ENCODE assay signal across 1 cellular context in the genomic region with DNA sequence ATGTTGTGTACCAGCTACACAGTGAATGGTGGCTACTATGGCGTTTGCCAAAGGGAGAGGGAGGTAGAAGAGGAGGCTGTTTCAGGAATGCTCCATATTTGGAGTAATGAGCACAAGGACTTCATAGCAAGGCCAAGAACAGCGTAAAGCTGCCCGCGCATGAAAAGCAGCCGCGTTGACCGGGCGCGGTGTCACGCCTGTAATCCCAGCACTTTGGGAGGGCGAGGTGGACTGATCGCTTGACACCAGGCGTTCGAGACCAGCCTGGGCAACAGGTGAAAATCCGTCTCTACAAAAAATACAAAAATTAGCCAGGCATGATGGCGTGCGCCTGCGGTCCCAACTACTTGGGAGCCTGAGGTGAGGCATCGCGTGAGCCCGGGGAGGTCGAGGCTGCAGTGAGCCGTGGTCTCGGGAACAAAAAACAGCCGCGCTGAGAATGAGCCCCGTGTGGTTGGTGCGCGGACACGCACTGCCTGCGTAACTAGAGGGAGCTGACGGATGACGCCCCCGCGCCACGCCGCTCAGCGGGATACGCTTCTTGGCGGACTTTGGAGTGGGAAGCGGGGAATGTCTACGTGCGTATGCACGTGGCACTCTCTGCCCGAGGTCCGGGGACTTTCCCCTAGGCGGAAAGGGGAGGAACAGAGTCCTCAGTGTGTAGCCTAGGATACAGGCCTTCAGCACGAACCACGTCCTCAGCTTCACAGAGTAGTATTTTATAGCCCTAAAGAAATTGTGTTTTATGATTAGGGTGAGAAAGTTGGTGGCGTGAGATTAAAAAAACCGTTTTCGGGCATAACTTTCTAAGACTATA.
TF ChIP-seq lines count a peak whose summit lies in the region.

Gene RMRP (minus strand): TSS at position 693 of the 817 bp plus-strand sequence.

TF ChIP-seq in HepG2, 621 proteins besides CTCF, POLR2A, EP300 and RAD21 (continued from another document):
- TF ChIP-seq, protein P1, sequence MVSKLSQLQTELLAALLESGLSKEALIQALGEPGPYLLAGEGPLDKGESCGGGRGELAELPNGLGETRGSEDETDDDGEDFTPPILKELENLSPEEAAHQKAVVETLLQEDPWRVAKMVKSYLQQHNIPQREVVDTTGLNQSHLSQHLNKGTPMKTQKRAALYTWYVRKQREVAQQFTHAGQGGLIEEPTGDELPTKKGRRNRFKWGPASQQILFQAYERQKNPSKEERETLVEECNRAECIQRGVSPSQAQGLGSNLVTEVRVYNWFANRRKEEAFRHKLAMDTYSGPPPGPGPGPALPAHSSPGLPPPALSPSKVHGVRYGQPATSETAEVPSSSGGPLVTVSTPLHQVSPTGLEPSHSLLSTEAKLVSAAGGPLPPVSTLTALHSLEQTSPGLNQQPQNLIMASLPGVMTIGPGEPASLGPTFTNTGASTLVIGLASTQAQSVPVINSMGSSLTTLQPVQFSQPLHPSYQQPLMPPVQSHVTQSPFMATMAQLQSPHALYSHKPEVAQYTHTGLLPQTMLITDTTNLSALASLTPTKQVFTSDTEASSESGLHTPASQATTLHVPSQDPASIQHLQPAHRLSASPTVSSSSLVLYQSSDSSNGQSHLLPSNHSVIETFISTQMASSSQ (IDR thresholded peaks at IDR 0.05; ENCODE audit: low read depth) = peak; percentile 65
- TF ChIP-seq, protein P1 (CRISPR knock-in tag; IDR thresholded peaks at IDR 0.05; ENCODE audit: borderline replicate concordance) = peak; percentile 78
- TF ChIP-seq ZNF292 (CRISPR knock-in tag; IDR thresholded peaks at IDR 0.05; ENCODE audit: borderline replicate concordance, low read depth) (peak; percentile 79; the same call in 1 of the 2 replicates), STAG1 (CRISPR knock-in tag; IDR thresholded peaks at IDR 0.05) (peak; percentile 9; the same call in 1 of the 2 replicates), ZNF552 (CRISPR knock-in tag; IDR thresholded peaks at IDR 0.05; ENCODE audit: borderline replicate concordance) (peak; percentile 96), TOPORS (CRISPR knock-in tag; IDR thresholded peaks at IDR 0.05) (peak; percentile 97), HIC2 (CRISPR knock-in tag; IDR thresholded peaks at IDR 0.05; ENCODE audit: low read depth) (peak; percentile 46; the same call in 1 of the 2 replicates), ZNF672 (CRISPR knock-in tag; IDR thresholded peaks at IDR 0.05) (0 out of 2 replicates have a peak, but pooled peaks have one; percentile 87), JUNB (CRISPR knock-in tag; IDR thresholded peaks at IDR 0.05; ENCODE audit: borderline replicate concordance) (peak; percentile 79), PTBP1 (IDR thresholded peaks at IDR 0.05; ENCODE audit: low read depth, low read length, poor library complexity, severe bottlenecking) (no peak), POLR2AphosphoS5 (IDR thresholded peaks at IDR 0.05; ENCODE audit: low read depth, low read length) (peak; percentile 71), ZNF737 (CRISPR knock-in tag; IDR thresholded peaks at IDR 0.05; ENCODE audit: borderline replicate concordance) (0 out of 2 replicates have a peak, but pooled peaks have one; percentile 76), RFXANK (CRISPR knock-in tag; IDR thresholded peaks at IDR 0.05) (peak; percentile 18; the same call in 1 of the 2 replicates), ZNF841 (CRISPR knock-in tag; IDR thresholded peaks at IDR 0.05; ENCODE audit: borderline replicate concordance) (peak; percentile 54; the same call in 1 of the 2 replicates), ZFP1 (CRISPR knock-in tag; IDR thresholded peaks at IDR 0.05) (peak; percentile 95), ZNF562 (CRISPR knock-in tag; IDR thresholded peaks at IDR 0.05; ENCODE audit: borderline replicate concordance) (no peak), ZNF792 (CRISPR knock-in tag; IDR thresholded peaks at IDR 0.05) (peak; percentile 97), PAF1 (CRISPR knock-in tag; IDR thresholded peaks at IDR 0.05) (no peak), ZNF431 (CRISPR knock-in tag; IDR thresholded peaks at IDR 0.05; ENCODE audit: borderline replicate concordance, low read depth) (peak; percentile 94), NBN (conservative IDR thresholded peaks at IDR 0.05) (no peak)
- TF ChIP-seq, protein P2, sequence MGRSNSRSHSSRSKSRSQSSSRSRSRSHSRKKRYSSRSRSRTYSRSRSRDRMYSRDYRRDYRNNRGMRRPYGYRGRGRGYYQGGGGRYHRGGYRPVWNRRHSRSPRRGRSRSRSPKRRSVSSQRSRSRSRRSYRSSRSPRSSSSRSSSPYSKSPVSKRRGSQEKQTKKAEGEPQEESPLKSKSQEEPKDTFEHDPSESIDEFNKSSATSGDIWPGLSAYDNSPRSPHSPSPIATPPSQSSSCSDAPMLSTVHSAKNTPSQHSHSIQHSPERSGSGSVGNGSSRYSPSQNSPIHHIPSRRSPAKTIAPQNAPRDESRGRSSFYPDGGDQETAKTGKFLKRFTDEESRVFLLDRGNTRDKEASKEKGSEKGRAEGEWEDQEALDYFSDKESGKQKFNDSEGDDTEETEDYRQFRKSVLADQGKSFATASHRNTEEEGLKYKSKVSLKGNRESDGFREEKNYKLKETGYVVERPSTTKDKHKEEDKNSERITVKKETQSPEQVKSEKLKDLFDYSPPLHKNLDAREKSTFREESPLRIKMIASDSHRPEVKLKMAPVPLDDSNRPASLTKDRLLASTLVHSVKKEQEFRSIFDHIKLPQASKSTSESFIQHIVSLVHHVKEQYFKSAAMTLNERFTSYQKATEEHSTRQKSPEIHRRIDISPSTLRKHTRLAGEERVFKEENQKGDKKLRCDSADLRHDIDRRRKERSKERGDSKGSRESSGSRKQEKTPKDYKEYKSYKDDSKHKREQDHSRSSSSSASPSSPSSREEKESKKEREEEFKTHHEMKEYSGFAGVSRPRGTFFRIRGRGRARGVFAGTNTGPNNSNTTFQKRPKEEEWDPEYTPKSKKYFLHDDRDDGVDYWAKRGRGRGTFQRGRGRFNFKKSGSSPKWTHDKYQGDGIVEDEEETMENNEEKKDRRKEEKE (IDR thresholded peaks at IDR 0.05) = no peak
- TF ChIP-seq, protein P3, sequence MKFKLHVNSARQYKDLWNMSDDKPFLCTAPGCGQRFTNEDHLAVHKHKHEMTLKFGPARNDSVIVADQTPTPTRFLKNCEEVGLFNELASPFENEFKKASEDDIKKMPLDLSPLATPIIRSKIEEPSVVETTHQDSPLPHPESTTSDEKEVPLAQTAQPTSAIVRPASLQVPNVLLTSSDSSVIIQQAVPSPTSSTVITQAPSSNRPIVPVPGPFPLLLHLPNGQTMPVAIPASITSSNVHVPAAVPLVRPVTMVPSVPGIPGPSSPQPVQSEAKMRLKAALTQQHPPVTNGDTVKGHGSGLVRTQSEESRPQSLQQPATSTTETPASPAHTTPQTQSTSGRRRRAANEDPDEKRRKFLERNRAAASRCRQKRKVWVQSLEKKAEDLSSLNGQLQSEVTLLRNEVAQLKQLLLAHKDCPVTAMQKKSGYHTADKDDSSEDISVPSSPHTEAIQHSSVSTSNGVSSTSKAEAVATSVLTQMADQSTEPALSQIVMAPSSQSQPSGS (CRISPR knock-in tag; IDR thresholded peaks at IDR 0.05) = peak; percentile 95
